20 cellular contexts compared by ENCODE assay signal in the genomic region with DNA sequence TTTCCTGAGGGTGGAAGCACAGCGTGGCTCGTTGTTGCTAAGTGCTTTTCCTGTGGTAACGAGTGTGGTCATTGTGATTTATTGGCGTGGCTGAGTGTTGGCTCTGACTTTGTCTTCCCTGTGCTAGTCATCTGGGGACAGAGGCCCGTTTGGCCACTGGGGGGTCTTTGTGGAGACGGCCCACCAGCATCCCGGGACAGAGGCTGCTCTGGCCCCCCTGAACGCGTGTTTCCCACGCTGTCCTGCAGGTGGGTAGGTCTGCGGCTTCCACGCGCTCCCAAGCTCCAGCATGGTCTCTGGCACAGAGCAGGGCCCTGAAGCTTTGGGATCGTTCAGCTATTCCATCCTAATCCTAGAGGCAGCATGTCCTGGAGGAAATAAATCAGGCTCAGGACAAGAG.
DNase-seq lines count a peak whose midpoint lies in the region; ATAC-seq and TF ChIP-seq lines count a peak whose summit lies in the region.
"Had no signal": no experiment of that assay in that cellular context is flagged by ENCODE, and none has a peak within 500 bp of the region (broad histone marks: within the 10 kb centered on the region; RNA-seq: fewer than 3 reads in every experiment).

No MANE protein-coding gene starts in this region.

- no peak overlapping the region for H3K4me3 ChIP-seq in heart left ventricle
- H3K4me3 ChIP-seq: GM12878 had no signal

- no peaks in the 10 kb centered on the region for H3K4me1 ChIP-seq in heart left ventricle
- H3K4me1 ChIP-seq: BE2C had no signal

- H3K9me3 Mint-ChIP-seq in nephron progenitor cell = peaks cover 29% of the 10 kb centered on the region

- no peaks in the 10 kb centered on the region for H3K36me3 ChIP-seq in heart left ventricle
- H3K36me3 ChIP-seq: BE2C had no signal

- TF ChIP-seq POLR2A in heart left ventricle (IDR thresholded peaks at IDR 0.05) = no peak

- no peak overlapping the region for H3K27ac ChIP-seq in heart left ventricle

- 71 to 81% (median 75%) methylated on average over 8 to 14 of the region's 14 CpGs for whole genome bisulfite sequencing in heart left ventricle, 4 donors

- ATAC-seq in heart left ventricle = no peak
- ATAC-seq: CD8-positive, alpha-beta T cell; GM12878; Right ventricle myocardium inferior had no signal

- H3K4me1 Mint-ChIP-seq in nephron progenitor cell = peaks cover 10% of the 10 kb centered on the region

- H3K4me3 Mint-ChIP-seq in nephron progenitor cell = no peak overlapping the region
- H3K4me3 Mint-ChIP-seq: CD8-positive, alpha-beta T cell had no signal

- intact Hi-C loops in heart left ventricle (cut with DNase I) = no loop called here

- H3K27ac Mint-ChIP-seq in nephron progenitor cell = no peak overlapping the region
- H3K27ac Mint-ChIP-seq: CD8-positive, alpha-beta T cell had no signal

- peaks cover 0 to 24% (median 4%) of the 10 kb centered on the region in 12 donors for H3K9me3 ChIP-seq in heart left ventricle
- H3K9me3 ChIP-seq: BE2C had no signal

- peaks cover 5% of the 10 kb centered on the region for H3K27me3 Mint-ChIP-seq in nephron progenitor cell (ENCODE audit: low read depth, poor library complexity)

- peak; percentile 28 for DNase-seq in activated CD8-positive, alpha-beta memory T cell treated with anti-CD3 and anti-CD28 coated beads for 24 hours
- DNase-seq in activated CD8-positive, alpha-beta memory T cell treated with anti-CD3 and anti-CD28 coated beads, Interleukin-2, amount 50 U/mL, for 4 hours = no peak
- DNase-seq in activated CD8-positive, alpha-beta memory T cell treated with anti-CD3 and anti-CD28 coated beads, Interleukin-2, amount 50 U/mL, for 48 hours = peak; percentile 36
- peak; percentile 10 for DNase-seq in nephron progenitor cell
- DNase-seq in ureter (ENCODE audit: low spot score) = peak; percentile 15
- DNase-seq in NK-92 (lab: John Stamatoyannopoulos, UW; ENCODE audit: unreplicated experiment) = no peak
- no peak for DNase-seq in stimulated activated CD4-positive, alpha-beta T cell treated with anti-CD3 and anti-CD28 coated beads, Interleukin-4, amount 100 ng/mL, for 1 hour
- DNase-seq in heart left ventricle = no peak
- DNase-seq: BE2C, Calu3, EL, GOT3, IMR-90, MM.1S, NCI-H1092 treated with DMSO at 0.1 percent for 48 hours, NCI-H510A, NCI-H748 treated with DMSO at 0.1 percent for 48 hours had no signal

- no peaks in the 10 kb centered on the region for H3K36me3 Mint-ChIP-seq in nephron progenitor cell (ENCODE audit: low read depth)
- H3K36me3 Mint-ChIP-seq: CD8-positive, alpha-beta T cell had no signal

- H3K27me3 ChIP-seq in heart left ventricle = peaks cover 0 to 9% (median 0%) of the 10 kb centered on the region in 9 donors
- H3K27me3 ChIP-seq: BE2C had no signal

- TF ChIP-seq CTCF in nephron progenitor cell (IDR thresholded peaks at IDR 0.05) (no peak), heart left ventricle (IDR thresholded peaks at IDR 0.05) (no peak)

Comparison
In these comparisons a context has a peak if more than half of its experiments do, and no peak if none do; other contexts are left out.
1. DNase-seq: peak in activated CD8-positive, alpha-beta memory T cell treated with anti-CD3 and anti-CD28 coated beads for 24 hours (single experiment), activated CD8-positive, alpha-beta memory T cell treated with anti-CD3 and anti-CD28 coated beads, Interleukin-2, amount 50 U/mL, for 48 hours (single experiment), nephron progenitor cell (single experiment) and ureter (single experiment); none in activated CD8-positive, alpha-beta memory T cell treated with anti-CD3 and anti-CD28 coated beads, Interleukin-2, amount 50 U/mL, for 4 hours (single experiment), NK-92 (single experiment), stimulated activated CD4-positive, alpha-beta T cell treated with anti-CD3 and anti-CD28 coated beads, Interleukin-4, amount 100 ng/mL, for 1 hour (single experiment) and heart left ventricle (0 of 5).